25 cellular contexts compared by ENCODE assay signal in the genomic region with DNA sequence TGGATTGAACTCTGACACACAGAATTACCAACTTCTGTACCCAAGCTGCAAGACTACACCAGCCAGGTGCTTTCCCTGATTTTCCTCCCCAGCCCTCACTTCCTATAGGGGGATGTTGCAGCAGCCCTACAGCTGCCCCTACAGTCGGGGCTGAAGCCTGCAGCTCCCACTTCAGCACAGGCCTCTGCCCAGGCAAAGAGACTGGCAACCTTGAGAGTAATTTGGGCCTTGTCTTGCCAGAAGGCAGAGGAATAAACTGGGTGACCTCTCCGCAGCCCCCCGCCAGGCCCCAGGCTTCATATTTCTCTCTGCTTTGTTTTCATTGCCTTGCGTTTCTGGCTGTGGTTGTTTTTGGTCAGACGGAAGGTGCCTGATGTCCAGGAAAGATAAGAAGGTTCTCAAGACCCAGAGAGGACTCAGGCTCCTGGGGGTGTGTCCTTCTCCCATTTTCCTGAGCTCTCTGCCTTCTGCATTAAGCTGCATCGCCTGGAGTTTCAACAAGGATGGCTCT. TPM values are rescaled to one million over a fixed set of nuclear protein-coding genes. Genes with fewer than 3 reads are reported as not detected.
DNase-seq lines count a peak whose midpoint lies in the region; ATAC-seq and TF ChIP-seq lines count a peak whose summit lies in the region.
"Had no signal": no experiment of that assay in that cellular context is flagged by ENCODE, and none has a peak within 500 bp of the region (broad histone marks: within the 10 kb centered on the region; RNA-seq: fewer than 3 reads in every experiment).

No MANE protein-coding gene starts in this region.

- peaks cover 7% of the 10 kb centered on the region for H3K27me3 Mint-ChIP-seq in GM23338 (ENCODE audit: insufficient read depth, low read depth, poor library complexity)

- no peaks in the 10 kb centered on the region for H3K9me3 Mint-ChIP-seq in GM23338
- H3K9me3 Mint-ChIP-seq: immature natural killer cell; naive thymus-derived CD8-positive, alpha-beta T cell had no signal

- H3F3A ChIP-seq in GM23338 (replicated peaks; ENCODE audit: low read depth): no peaks in the 10 kb centered on the region

- no peak overlapping the region for H3K9ac ChIP-seq in mammary epithelial cell (ENCODE audit: insufficient read depth, low read length)

- no peaks in the 10 kb centered on the region for H3K27me3 ChIP-seq in GM06990 (replicated peaks; ENCODE audit: control insufficient read depth, insufficient read depth, low read length)
- no peaks in the 10 kb centered on the region for H3K27me3 ChIP-seq in GM23338 (ENCODE audit: insufficient read depth)
- H3K27me3 ChIP-seq in mammary epithelial cell (ENCODE audit: insufficient read depth, low read length): peaks cover 4% of the 10 kb centered on the region

- H3K36me3 Mint-ChIP-seq in GM23338 (ENCODE audit: low read depth): no peaks in the 10 kb centered on the region
- H3K36me3 Mint-ChIP-seq: immature natural killer cell; naive thymus-derived CD8-positive, alpha-beta T cell had no signal

- H3K36me3 ChIP-seq in GM06990 (ENCODE audit: control insufficient read depth, insufficient read depth, low read length): no peaks in the 10 kb centered on the region
- no peaks in the 10 kb centered on the region for H3K36me3 ChIP-seq in GM23338 (ENCODE audit: insufficient read depth)
- H3K36me3 ChIP-seq in mammary epithelial cell (ENCODE audit: insufficient read depth, low read length): no peaks in the 10 kb centered on the region
- H3K36me3 ChIP-seq: adrenal gland, esophagus muscularis mucosa, suprapubic skin had no signal

- in situ Hi-C loops in mammary epithelial cell (cut with MboI; ENCODE audit: low sequenced_read_pairs in 2 of 2): no loop called here

- no peaks in the 10 kb centered on the region for H3K9me2 ChIP-seq in GM23338 (ENCODE audit: insufficient read depth)

- intact Hi-C loops in mammary epithelial cell (cut with micrococcal nuclease): no loop called here

- no peak overlapping the region for H3K4me3 ChIP-seq in GM06990 (replicated peaks; ENCODE audit: low read depth, low read length)
- H3K4me3 ChIP-seq in GM23338: no peak overlapping the region
- H3K4me3 ChIP-seq in mammary epithelial cell (replicated peaks in 1 of 3; ENCODE audit: insufficient read depth in 1 of 3, low read depth in 2 of 3, low read length in 3 of 3): no peak overlapping the region
- H3K4me3 ChIP-seq: adrenal gland, esophagus muscularis mucosa, lung, skin epidermis, suprapubic skin had no signal

- H3K4me1 ChIP-seq in GM23338 (ENCODE audit: insufficient read depth): no peaks in the 10 kb centered on the region
- H3K4me1 ChIP-seq in mammary epithelial cell (ENCODE audit: insufficient read depth, low read length): no peaks in the 10 kb centered on the region
- H3K4me1 ChIP-seq: adrenal gland, esophagus muscularis mucosa, suprapubic skin had no signal

- 83% methylated on average over 6 of the region's 6 CpGs for WGBS in mammary epithelial cell (ENCODE audit: low coverage, missing lambda C conversion rate)

- no peak overlapping the region for H3K27ac ChIP-seq in GM23338 (ENCODE audit: low read depth)
- H3K27ac ChIP-seq in mammary epithelial cell (ENCODE audit: insufficient read depth, low read depth, low read length): no peak overlapping the region
- H3K27ac ChIP-seq: adrenal gland, esophagus muscularis mucosa, HL-60, skin epidermis, suprapubic skin had no signal

- no TSS peak for BruUV-seq in mammary epithelial cell (replicated peaks; lab: Mats Ljungman, UMichigan)

- no peaks in the 10 kb centered on the region for H3K79me2 ChIP-seq in GM23338 (replicated peaks; ENCODE audit: insufficient read depth)
- H3K79me2 ChIP-seq in mammary epithelial cell (ENCODE audit: insufficient read depth, low read length): no peaks in the 10 kb centered on the region

- H3K4me3 Mint-ChIP-seq in GM23338: no peak overlapping the region
- H3K4me3 Mint-ChIP-seq: immature natural killer cell; naive thymus-derived CD8-positive, alpha-beta T cell had no signal

- CTCF ChIA-PET in mammary epithelial cell (lab: Charles Lee; ENCODE audit: low non-redundant PET): no interaction called here

- dilution Hi-C loops in mammary epithelial cell (cut with HindIII; ENCODE audit: low sequenced_read_pairs): no loop called here

- H2AFZ ChIP-seq in GM23338 (peak overlapping the region; percentile 52), mammary epithelial cell (ENCODE audit: low read depth, low read length) (no peak overlapping the region)

- H3K4me2 ChIP-seq in GM23338 (no peak overlapping the region), mammary epithelial cell (ENCODE audit: insufficient read depth, low read depth, low read length) (no peak overlapping the region)

- H4K20me1 ChIP-seq in GM23338 (replicated peaks; ENCODE audit: insufficient read depth) (no peaks in the 10 kb centered on the region), mammary epithelial cell (ENCODE audit: insufficient read depth, low read length) (no peaks in the 10 kb centered on the region)

- H3K4me1 Mint-ChIP-seq in GM23338: peaks cover 4% of the 10 kb centered on the region; the same call in 1 of the 3 replicates
- H3K4me1 Mint-ChIP-seq: naive thymus-derived CD8-positive, alpha-beta T cell had no signal

- H3K27ac Mint-ChIP-seq in GM23338: no peak overlapping the region; the same call in 1 of the 2 replicates
- H3K27ac Mint-ChIP-seq: immature natural killer cell; naive thymus-derived CD8-positive, alpha-beta T cell had no signal

- H3K9me3 ChIP-seq in mammary epithelial cell (replicated peaks; ENCODE audit: insufficient read depth, low read length): no peaks in the 10 kb centered on the region
- H3K9me3 ChIP-seq: adrenal gland, esophagus muscularis mucosa, suprapubic skin had no signal

- DNase-seq in GM06990 (ENCODE audit: extremely low read depth, insufficient read length) (no peak), GM23338 (ENCODE audit: low spot score) (peak; percentile 68), UCSD-AML1 (lab: John Stamatoyannopoulos, UW; ENCODE audit: unreplicated experiment) (peak; percentile 24), iPS-NIHi11 (ENCODE audit: low spot score) (peak; percentile 57), NCI-H2196 (lab: John Stamatoyannopoulos, UW; ENCODE audit: unreplicated experiment) (no peak), mammary epithelial cell (no peak)
- DNase-seq: activated CD4-positive, CD25-positive, alpha-beta regulatory T cell treated with anti-CD3 and anti-CD28 coated beads, Interleukin-2, amount 50 U/mL, for 72 hours; EL; immature natural killer cell; KG1; naive thymus-derived CD8-positive, alpha-beta T cell; NCI-H2029 treated with DMSO at 0.1 percent for 48 hours; NCI-H510A; posterior cingulate gyrus; SHP77; stimulated activated CD4-positive, alpha-beta T cell treated with anti-CD3 and anti-CD28 coated beads, Interleukin-4, amount 100 ng/mL, for 4 hours; T-helper 2 cell had no signal

- ATAC-seq in GM23338 (peak; percentile 99), HG02885 (IDR thresholded peaks at IDR 0.05; ENCODE audit: poor library complexity, unreplicated experiment) (no peak), HG03432 (IDR thresholded peaks at IDR 0.05; ENCODE audit: unreplicated experiment) (no peak)
- ATAC-seq: naive thymus-derived CD8-positive, alpha-beta T cell had no signal

- peak; percentile 50 for TF ChIP-seq CTCF in GM06990 (IDR thresholded peaks at IDR 0.05; ENCODE audit: insufficient read depth, low read length, poor library complexity, severe bottlenecking)
- TF ChIP-seq CTCF in GM23338 (conservative IDR thresholded peaks at IDR 0.05; ENCODE audit: low read depth in 2 of 2): peak; percentile 42 to 53
- TF ChIP-seq CTCF in mammary epithelial cell (conservative IDR thresholded peaks at IDR 0.05 in 1 of 2, IDR thresholded peaks at IDR 0.05 in 1 of 2; ENCODE audit: extremely low read depth in 1 of 2, insufficient read depth in 1 of 2, low read depth in 1 of 2, low read length in 2 of 2): no peak

TF ChIP-seq in GM23338, 12 proteins besides CTCF, POLR2A, EP300 and RAD21 (continues in another document):
- TF ChIP-seq ZNF114 (CRISPR knock-in tag; IDR thresholded peaks at IDR 0.05) (no peak), NANOG (IDR thresholded peaks at IDR 0.05; ENCODE audit: borderline replicate concordance) (no peak), ZNF331 (CRISPR knock-in tag; IDR thresholded peaks at IDR 0.05; ENCODE audit: low read depth) (no peak), CREB1 (CRISPR knock-in tag; IDR thresholded peaks at IDR 0.05; ENCODE audit: low read depth) (no peak), STAT1 (IDR thresholded peaks at IDR 0.05; ENCODE audit: unreplicated experiment) (no peak), REST (IDR thresholded peaks at IDR 0.05; ENCODE audit: unreplicated experiment) (no peak), EZH2 (IDR thresholded peaks at IDR 0.05; ENCODE audit: low read depth, unreplicated experiment) (no peak)

RNA-seq across cellular contexts. Expression of gene SLC6A4, which starts 32.0 kb away (rescaled TPM):
- total RNA-seq in GM23338 (2014; rRNA removed; shearing (Covaris generic)): 0.12 and 0.14 TPM in 2 replicates
- polyA plus RNA-seq in GM23338 (2016; fragmentation: Nextera tagmentation; extraction: Ambion mirVana): 0.06 and 0.07 TPM in 2 replicates
- total RNA-seq in mammary epithelial cell: not detected
- polyA plus RNA-seq in mammary epithelial cell: not detected
- polyA minus RNA-seq in mammary epithelial cell: not detected
- total RNA-seq: naive thymus-derived CD8-positive, alpha-beta T cell had no signal

Comparison
In these comparisons a context has a peak if more than half of its experiments do, and no peak if none do; other contexts are left out.
1. DNase-seq: peak in GM23338 (single experiment), UCSD-AML1 (single experiment) and iPS-NIHi11 (single experiment); none in GM06990 (single experiment), NCI-H2196 (single experiment) and mammary epithelial cell (single experiment).
2. CTCF ChIP-seq: peak in GM06990 (single experiment) and GM23338 (2 of 2); none in mammary epithelial cell (0 of 2).